In genomic region chr16:1088295-1089170, GRCh38 we compare ENCODE assay signal across 2 cellular contexts.
TF ChIP-seq lines count a peak whose summit lies in the region.

No MANE protein-coding gene starts in this region.

TF ChIP-seq in SK-N-SH treated with all-trans-retinoic acid at 6 μM for 48 hours, 23 proteins besides CTCF, POLR2A, EP300 and RAD21 (continued from another document):
- TF ChIP-seq ESRRG (CRISPR knock-in tag; IDR thresholded peaks at IDR 0.05) (no peak), ZNF70 (CRISPR knock-in tag; IDR thresholded peaks at IDR 0.05) (no peak)
TF ChIP-seq in SK-N-SH treated with all-trans-retinoic acid at 6 μM for 48 hours: peak in this region for 0.

TF ChIP-seq in SK-N-SH, 30 proteins besides CTCF, POLR2A, EP300 and RAD21 (continued from another document):
- TF ChIP-seq IRF3 (IDR thresholded peaks at IDR 0.05; ENCODE audit: low read depth, low read length) (no peak), POLR2AphosphoS5 (IDR thresholded peaks at IDR 0.05; ENCODE audit: low read depth, low read length) (no peak), USF2 (IDR thresholded peaks at IDR 0.05; ENCODE audit: borderline replicate concordance, low read depth, low read length) (no peak), GATA2 (CRISPR knock-in tag; IDR thresholded peaks at IDR 0.05) (no peak), ZBTB33 (IDR thresholded peaks at IDR 0.05; ENCODE audit: borderline replicate concordance, low read depth) (no peak), USF1 (IDR thresholded peaks at IDR 0.05; ENCODE audit: borderline replicate concordance, low read depth) (no peak), TAF1 (IDR thresholded peaks at IDR 0.05; ENCODE audit: borderline replicate concordance, low read depth, low read length) (no peak), RCOR1 (IDR thresholded peaks at IDR 0.05; ENCODE audit: low read length) (no peak), CHD2 (IDR thresholded peaks at IDR 0.05; ENCODE audit: low read length, partially characterized antibody) (no peak), REST (IDR thresholded peaks at IDR 0.05; ENCODE audit: low read depth, low read length) (no peak)
